In the genomic region with DNA sequence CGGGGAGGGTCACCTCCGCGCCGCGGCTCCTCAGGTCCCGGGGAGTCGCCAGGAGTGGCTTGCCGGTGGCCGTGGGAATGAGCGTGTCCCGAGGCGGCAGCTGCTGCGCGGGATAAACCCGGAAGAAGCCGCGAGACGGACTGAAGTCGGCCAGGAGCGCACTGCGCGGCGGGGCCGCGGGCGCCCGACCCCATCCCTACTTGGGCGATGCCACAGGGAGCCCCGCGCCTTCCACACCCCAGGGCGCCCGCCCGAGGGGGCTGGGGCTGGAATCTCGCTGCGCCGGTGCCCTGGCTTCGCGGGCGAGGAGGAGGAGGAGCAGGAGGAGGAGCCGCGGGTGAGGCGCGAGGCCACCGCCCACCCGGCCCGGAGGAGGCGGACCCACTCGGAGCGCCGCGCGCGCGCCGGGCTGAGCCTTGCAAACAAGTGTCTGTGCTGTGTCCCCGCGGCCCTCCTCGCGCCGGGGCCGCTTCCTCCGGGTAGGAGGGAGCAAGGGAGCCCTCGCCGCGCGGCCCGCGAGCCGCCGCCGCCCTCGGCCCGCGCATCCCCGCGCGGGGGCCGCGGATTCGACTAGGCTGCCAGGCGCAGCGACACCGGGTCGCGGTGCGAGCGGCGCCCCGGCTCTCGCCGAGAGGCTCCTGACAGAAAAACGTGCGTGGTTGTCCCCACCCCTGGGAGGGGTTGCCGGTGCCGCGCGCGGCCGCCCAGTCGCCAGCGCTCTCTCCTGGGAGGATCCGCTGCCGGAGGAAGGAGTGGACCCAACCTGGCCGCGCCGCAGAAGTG, we compare ENCODE assay signal across 8 cellular contexts. TPM values are rescaled to one million over a fixed set of nuclear protein-coding genes. Genes with fewer than 3 reads are reported as not detected.
A peak's percentile ranks its signal among the peaks of the same experiment; 100 is the strongest.
DNase-seq lines count a peak whose midpoint lies in the region; ATAC-seq and TF ChIP-seq lines count a peak whose summit lies in the region.

A gene (plus strand): TSS at position 412 of the 783 bp plus-strand sequence.

- peak within 1 kb of the TSS; percentile 88 for H3K27ac ChIP-seq in C4-2B

- ATAC-seq in GM19324 (IDR thresholded peaks at IDR 0.05; ENCODE audit: low FRiP score, unreplicated experiment) (peak; percentile 79), HG03457 (IDR thresholded peaks at IDR 0.05; ENCODE audit: unreplicated experiment) (peak; percentile 68)

- TF ChIP-seq CTCF in C4-2B (conservative IDR thresholded peaks at IDR 0.05): peak; percentile 30; the same call in 1 of the 2 replicates

- DNase-seq in NCI-H82 (lab: John Stamatoyannopoulos, UW) (peak; percentile 90), lung microvascular endothelial cell (ENCODE audit: low read depth in 2 of 2) (peak; percentile 90 to 92)
- peak; percentile 53 to 86 for DNase-seq in activated CD8-positive, alpha-beta memory T cell treated with anti-CD3 and anti-CD28 coated beads for 1 hour (ENCODE audit: extremely low read depth in 1 of 2, low read depth in 1 of 2)
- DNase-seq in effector CD4-positive, alpha-beta T cell: peak; percentile 82
- DNase-seq in stimulated activated CD4-positive, alpha-beta T cell treated with anti-CD3 and anti-CD28 coated beads, TNF-alpha, amount 100 ng/mL, for 4 hours (ENCODE audit: low read depth in 3 of 3): peak; percentile 82 to 86 (median 84)

RNA-seq across cellular contexts. Expression of the gene that starts here (rescaled TPM):
- 16.1 and 56.0 TPM in 2 replicates for total RNA-seq in lung microvascular endothelial cell

Comparison
In these comparisons a context has a peak if more than half of its experiments do, and no peak if none do; other contexts are left out.
1. Peak in every context shown above with its lines: DNase-seq, ATAC-seq and H3K27ac ChIP-seq.